28 cellular contexts compared by ENCODE assay signal in the genomic region with DNA sequence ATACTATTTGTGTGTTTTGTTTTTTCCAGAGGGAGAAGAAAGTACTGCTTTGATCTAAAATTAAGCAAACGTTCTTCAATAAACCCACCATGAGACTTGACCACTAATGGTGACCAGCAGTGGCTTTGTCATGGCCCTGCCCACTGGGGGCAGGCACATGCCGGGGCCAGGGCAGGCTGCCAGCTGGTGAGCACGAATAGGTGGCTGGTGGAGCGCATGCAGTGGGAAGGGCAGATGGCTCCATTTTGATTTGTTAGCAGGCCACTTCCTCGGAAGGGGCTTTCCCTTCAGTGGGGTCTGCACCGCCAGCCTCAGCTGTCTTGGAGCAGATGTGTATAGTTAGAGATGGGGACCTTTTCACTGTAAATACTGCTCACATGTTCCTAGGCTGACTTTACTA.
"Had no signal": no experiment of that assay in that cellular context is flagged by ENCODE, and none has a peak within 500 bp of the region (broad histone marks: within the 10 kb centered on the region; RNA-seq: fewer than 3 reads in every experiment).

No MANE protein-coding gene starts in this region.

- H3K9me3 Mint-ChIP-seq: activated CD4-positive, alpha-beta T cell treated with anti-CD3 and anti-CD28 coated beads, Interleukin-2, amount 10 ng/mL, durations not matched to agents 7 days and 5 days had no signal

- ATAC-seq: activated T-cell treated with anti-CD3 and anti-CD28 coated beads, Interleukin-2, amount 50 U/mL, for 4 hours; K562; Panc1; Right ventricle myocardium inferior; T-cell had no signal

- H3K4me3 Mint-ChIP-seq: activated CD4-positive, alpha-beta memory T cell treated with anti-CD3 and anti-CD28 coated beads for 36 hours; activated CD4-positive, alpha-beta T cell treated with anti-CD3 and anti-CD28 coated beads, Interleukin-2, amount 10 ng/mL, durations not matched to agents 7 days and 5 days; activated naive CD8-positive, alpha-beta T cell; activated T-cell treated with anti-CD3 and anti-CD28 coated beads, Interleukin-2, amount 50 U/mL, for 4 hours; brain; central memory CD8-positive, alpha-beta T cell; T-cell had no signal

- H3K27ac ChIP-seq: SK-N-MC had no signal

- H3K4me3 ChIP-seq: K562, SK-N-MC had no signal

- H3K36me3 Mint-ChIP-seq: activated CD4-positive, alpha-beta memory T cell treated with anti-CD3 and anti-CD28 coated beads for 36 hours; activated naive CD8-positive, alpha-beta T cell; T-cell had no signal

- H3K4me1 Mint-ChIP-seq: activated CD4-positive, alpha-beta T cell treated with anti-CD3 and anti-CD28 coated beads, Interleukin-2, amount 10 ng/mL, durations not matched to agents 7 days and 5 days; central memory CD8-positive, alpha-beta T cell; T-cell had no signal

- H3K27ac Mint-ChIP-seq: activated CD4-positive, alpha-beta memory T cell treated with anti-CD3 and anti-CD28 coated beads for 36 hours; activated CD4-positive, alpha-beta T cell treated with anti-CD3 and anti-CD28 coated beads, Interleukin-2, amount 10 ng/mL, durations not matched to agents 7 days and 5 days; activated naive CD8-positive, alpha-beta T cell; T-cell had no signal

- DNase-seq: activated CD4-positive, alpha-beta memory T cell treated with anti-CD3 and anti-CD28 coated beads for 36 hours; activated CD4-positive, alpha-beta T cell treated with anti-CD3 and anti-CD28 coated beads, Interleukin-2, amount 10 ng/mL, durations not matched to agents 7 days and 5 days; activated CD4-positive, CD25-positive, alpha-beta regulatory T cell; activated CD8-positive, alpha-beta memory T cell treated with anti-CD3 and anti-CD28 coated beads for 24 hours; activated effector memory CD4-positive, alpha-beta T cell treated with anti-CD3 and anti-CD28 coated beads, Interleukin-2, amount 50 U/mL, for 16 hours; activated naive CD4-positive, alpha-beta T cell treated with Interleukin-2 at 50 U/mL for 16 hours; activated T-cell treated with anti-CD3 and anti-CD28 coated beads, Interleukin-2, amount 50 U/mL, for 4 hours; Karpas-422; MM.1S; NCI-H1105; NCI-H1436; NCI-H187 treated with DMSO at 0.1 percent for 48 hours; NCI-H2081 treated with DMSO at 0.1 percent for 48 hours; NCI-H345; NCI-H510A; NCI-H748 treated with DMSO at 0.1 percent for 48 hours; OCI-M1; RPMI8226; T-cell; T-helper 2 cell; T1000 had no signal

- H3K27me3 Mint-ChIP-seq: activated CD4-positive, alpha-beta memory T cell treated with anti-CD3 and anti-CD28 coated beads for 36 hours; activated CD4-positive, alpha-beta T cell treated with anti-CD3 and anti-CD28 coated beads, Interleukin-2, amount 10 ng/mL, durations not matched to agents 7 days and 5 days; activated naive CD8-positive, alpha-beta T cell; central memory CD8-positive, alpha-beta T cell; T-cell had no signal
